20 cellular contexts compared by ENCODE assay signal in genomic region chr2:173248381-173248780, GRCh38.
DNase-seq lines count a peak whose midpoint lies in the region; ATAC-seq and TF ChIP-seq lines count a peak whose summit lies in the region.
"Had no signal": no experiment of that assay in that cellular context is flagged by ENCODE, and none has a peak within 500 bp of the region (broad histone marks: within the 10 kb centered on the region; RNA-seq: fewer than 3 reads in every experiment).

No MANE protein-coding gene starts in this region.

- H3K27me3 ChIP-seq in Panc1 (ENCODE audit: control insufficient read depth, insufficient read depth, low read length), result no peaks in the 10 kb centered on the region
- H3K27me3 ChIP-seq in mesenchymal stem cell (ENCODE audit: control insufficient read depth in 1 of 2, insufficient read depth in 1 of 2, low read length in 2 of 2), result no peaks in the 10 kb centered on the region
- H3K27me3 ChIP-seq: BE2C had no signal

- H3K27ac ChIP-seq in Panc1 (ENCODE audit: low read length), result no peak overlapping the region
- H3K27ac ChIP-seq in mesenchymal stem cell (ENCODE audit: low read length, poor library complexity, severe bottlenecking), result no peak overlapping the region
- H3K27ac ChIP-seq: GM23248 had no signal

- no peak for TF ChIP-seq CTCF in Panc1 (IDR thresholded peaks at IDR 0.05)
- TF ChIP-seq CTCF in mucosa of descending colon (IDR thresholded peaks at IDR 0.05), result no peak
- TF ChIP-seq CTCF in CD14-positive monocyte (IDR thresholded peaks at IDR 0.05), result no peak

- H2BK120ac ChIP-seq in mesenchymal stem cell (ENCODE audit: low read depth, low read length), result no peak overlapping the region

- POLR2A ChIA-PET in Panc1 (lab: Charles Lee), result no interaction called here

- 0 out of 2 replicates have a peak, but pooled peaks have one; percentile 34 for ATAC-seq in Panc1
- peak; percentile 47 for ATAC-seq in mucosa of descending colon
- no peak for ATAC-seq in HG02610 (IDR thresholded peaks at IDR 0.05; ENCODE audit: unreplicated experiment)
- ATAC-seq: HepG2 had no signal

- H2BK12ac ChIP-seq in mesenchymal stem cell (ENCODE audit: low read length in 2 of 2), result no peak overlapping the region

- no peaks in the 10 kb centered on the region for H3K4me1 Mint-ChIP-seq in CD14-positive monocyte
- H3K4me1 Mint-ChIP-seq: IgD-negative memory B cell had no signal

- H3K4me3 ChIP-seq in Panc1 (ENCODE audit: low read depth in 2 of 2, low read length in 2 of 2) (no peak overlapping the region), mucosa of descending colon (no peak overlapping the region), mesenchymal stem cell (ENCODE audit: insufficient read depth in 1 of 2, low read depth in 1 of 2, low read length in 2 of 2) (no peak overlapping the region)
- H3K4me3 ChIP-seq: GM23248 had no signal

- 92% methylated on average over 2 of the region's 2 CpGs for WGBS in mesenchymal stem cell

- H3K4me3 Mint-ChIP-seq in CD14-positive monocyte, result no peak overlapping the region
- H3K4me3 Mint-ChIP-seq: CD4-positive, alpha-beta T cell; IgD-negative memory B cell had no signal

- no peaks in the 10 kb centered on the region for H3K4me1 ChIP-seq in Panc1 (ENCODE audit: control insufficient read depth, insufficient read depth, low read length)
- no peaks in the 10 kb centered on the region for H3K4me1 ChIP-seq in mucosa of descending colon (ENCODE audit: low read depth)
- no peaks in the 10 kb centered on the region for H3K4me1 ChIP-seq in mesenchymal stem cell (ENCODE audit: control insufficient read depth, insufficient read depth, low read depth, low read length)
- H3K4me1 ChIP-seq: BE2C, Caco-2 had no signal

- DNase-seq in DMS153 (lab: John Stamatoyannopoulos, UW), result peak; percentile 3
- peak; percentile 34 for DNase-seq in DMS153 treated with DMSO at 0.1 percent for 48 hours (lab: John Stamatoyannopoulos, UW; ENCODE audit: unreplicated experiment)
- no peak for DNase-seq in Panc1 (ENCODE audit: low read depth, low spot score)
- no peak for DNase-seq in mucosa of descending colon
- DNase-seq in mesenchymal stem cell, result no peak
- DNase-seq in CD14-positive monocyte (ENCODE audit: low spot score), result no peak
- DNase-seq: ACHN; BE2C; C1 segment of cervical spinal cord; Caco-2; CD4-positive, alpha-beta T cell; DMS53; DND-41; EL; GM23248; HCEC 1CT; KBM-7 had no signal

- no peak overlapping the region for H2BK15ac ChIP-seq in mesenchymal stem cell (ENCODE audit: low read depth, poor library complexity, severe bottlenecking)

- no peak overlapping the region for H2BK5ac ChIP-seq in mesenchymal stem cell (ENCODE audit: low read depth, low read length, poor library complexity, severe bottlenecking)

- CTCF ChIA-PET in Panc1 (lab: Charles Lee), result no interaction called here

- no peak overlapping the region for H3K9ac ChIP-seq in mesenchymal stem cell (ENCODE audit: low read length)
- H3K9ac ChIP-seq: GM23248 had no signal

- BruUV-seq in Panc1 (replicated peaks; lab: Mats Ljungman, UMichigan), result no TSS peak

- H3K4ac ChIP-seq in mesenchymal stem cell (ENCODE audit: low read depth in 1 of 2, low read length in 2 of 2), result no peak overlapping the region

- no peak overlapping the region for H3K18ac ChIP-seq in mesenchymal stem cell (ENCODE audit: low read depth in 1 of 2, low read length in 2 of 2)

- H3K23ac ChIP-seq in mesenchymal stem cell (ENCODE audit: low read length in 2 of 2), result no peak overlapping the region

- H3K9me3 ChIP-seq in Panc1 (ENCODE audit: control insufficient read depth, insufficient read depth, low read depth, low read length) (no peaks in the 10 kb centered on the region), mucosa of descending colon (no peaks in the 10 kb centered on the region), mesenchymal stem cell (ENCODE audit: control insufficient read depth, low read length) (no peaks in the 10 kb centered on the region)
- H3K9me3 ChIP-seq: BE2C, Caco-2 had no signal

- intact Hi-C loops in Panc1 (cut with micrococcal nuclease; ENCODE audit: unreplicated experiment), result no loop called here
- intact Hi-C loops in mucosa of descending colon (cut with DNase I, micrococcal nuclease), result no loop called here
- intact Hi-C loops in CD14-positive monocyte (cut with micrococcal nuclease), result no loop called here

- no peak overlapping the region for H3K4me2 ChIP-seq in mesenchymal stem cell (ENCODE audit: low read length, poor library complexity, severe bottlenecking)

- H2AK5ac ChIP-seq in mesenchymal stem cell (ENCODE audit: low read length, severe bottlenecking), result no peak overlapping the region

- H3K36me3 Mint-ChIP-seq in CD14-positive monocyte, result peaks cover 37 to 52% of the 10 kb centered on the region in 2 donors

- H2AFZ ChIP-seq in mesenchymal stem cell (ENCODE audit: low read depth, low read length), result no peak overlapping the region
- H2AFZ ChIP-seq: GM23248 had no signal

- H3K27ac Mint-ChIP-seq in CD14-positive monocyte, result no peak overlapping the region
- H3K27ac Mint-ChIP-seq: CD4-positive, alpha-beta T cell; IgD-negative memory B cell had no signal

- H3K9me3 Mint-ChIP-seq in CD14-positive monocyte, result no peaks in the 10 kb centered on the region
- H3K9me3 Mint-ChIP-seq: CD4-positive, alpha-beta T cell; IgD-negative memory B cell had no signal

- H4K8ac ChIP-seq in mesenchymal stem cell (ENCODE audit: low read length), result no peak overlapping the region

- in situ Hi-C loops in Panc1 (cut with HindIII; ENCODE audit: low pct_unique_long_range_greater_than_20kb, low sequenced_read_pairs), result no loop called here

- no peak overlapping the region for H3K14ac ChIP-seq in mesenchymal stem cell (ENCODE audit: low read length in 2 of 2)

- no peak overlapping the region for H4K91ac ChIP-seq in mesenchymal stem cell (ENCODE audit: low read length)

- peaks cover 0 to 2% (median 0%) of the 10 kb centered on the region in 3 donors for H3K27me3 Mint-ChIP-seq in CD14-positive monocyte (ENCODE audit: low read depth in 3 of 3)

- H3K79me1 ChIP-seq in mesenchymal stem cell (replicated peaks; ENCODE audit: low read length, poor library complexity, severe bottlenecking), result no peaks in the 10 kb centered on the region

- peaks cover 4% of the 10 kb centered on the region; the same call in 1 of the 2 replicates for H3K36me3 ChIP-seq in Panc1 (ENCODE audit: control insufficient read depth, insufficient read depth, low read length)
- H3K36me3 ChIP-seq in mucosa of descending colon (ENCODE audit: low read depth), result no peaks in the 10 kb centered on the region
- peaks cover 6 to 32% of the 10 kb centered on the region in 2 experiments for H3K36me3 ChIP-seq in mesenchymal stem cell (ENCODE audit: control insufficient read depth in 1 of 2, insufficient read depth in 2 of 2, low read depth in 1 of 2, low read length in 2 of 2)
- H3K36me3 ChIP-seq: BE2C had no signal

Comparison
In these comparisons a context has a peak if more than half of its experiments do, and no peak if none do; other contexts are left out.
1. DNase-seq: peak in DMS153 (single experiment) and DMS153 treated with DMSO at 0.1 percent for 48 hours (single experiment); none in Panc1 (single experiment), mucosa of descending colon (0 of 3), mesenchymal stem cell (single experiment) and CD14-positive monocyte (single experiment).